12 cellular contexts compared by ENCODE assay signal in the genomic region with DNA sequence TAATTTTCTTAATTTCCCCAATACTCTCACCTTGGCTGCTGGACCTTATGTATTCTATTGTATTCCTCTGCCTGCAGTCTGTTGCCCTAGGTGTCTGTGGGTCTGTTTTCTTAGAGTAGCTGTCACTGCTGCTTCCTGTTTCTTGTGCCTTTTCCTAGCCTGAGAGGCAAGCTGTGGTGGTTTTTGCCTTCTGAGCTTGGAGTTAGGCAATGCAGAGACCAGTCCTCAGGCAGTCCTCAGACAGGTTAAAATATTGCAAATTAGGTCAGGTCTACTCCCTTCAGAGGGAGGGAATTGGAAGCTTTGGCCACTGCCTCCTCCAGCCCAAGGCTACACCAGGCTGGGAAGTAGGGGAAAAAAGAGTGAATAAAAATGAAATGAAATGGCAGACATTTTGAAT.
DNase-seq lines count a peak whose midpoint lies in the region; ATAC-seq and TF ChIP-seq lines count a peak whose summit lies in the region.
"Had no signal": no experiment of that assay in that cellular context is flagged by ENCODE, and none has a peak within 500 bp of the region (broad histone marks: within the 10 kb centered on the region; RNA-seq: fewer than 3 reads in every experiment).

No MANE protein-coding gene starts in this region.

- H3K4me3 ChIP-seq in HL-60 (replicated peaks; ENCODE audit: insufficient read depth, low read length) (no peak overlapping the region), right cardiac atrium (ENCODE audit: low read length) (no peak overlapping the region)
- H3K4me3 ChIP-seq: tibial artery had no signal

- H3K27ac ChIP-seq in HL-60 (replicated peaks) (peak overlapping the region; percentile 66), right cardiac atrium (ENCODE audit: low read length) (no peak overlapping the region)
- H3K27ac ChIP-seq: tibial artery had no signal

- H3K27me3 ChIP-seq in HL-60 (ENCODE audit: insufficient read depth, poor library complexity, severe bottlenecking): no peaks in the 10 kb centered on the region
- no peaks in the 10 kb centered on the region for H3K27me3 ChIP-seq in right cardiac atrium (ENCODE audit: control insufficient read depth, insufficient read depth)
- H3K27me3 ChIP-seq: tibial artery had no signal

- peak; percentile 40 to 59 for ATAC-seq in right cardiac atrium
- ATAC-seq in HG03196 (IDR thresholded peaks at IDR 0.05; ENCODE audit: unreplicated experiment): no peak

- TF ChIP-seq CTCF in HL-60 (IDR thresholded peaks at IDR 0.05; ENCODE audit: insufficient read depth, low read length) (no peak), type B pancreatic cell (conservative IDR thresholded peaks at IDR 0.05) (no peak)

- peaks cover 13% of the 10 kb centered on the region for H3K4me1 Mint-ChIP-seq in T-helper 2 cell treated with Interferon-gamma antibody and Interleukin-4, amounts not matched to agents 5 μg/mL and 100 μg/mL, for 36 hours (ENCODE audit: low read depth)
- no peaks in the 10 kb centered on the region for H3K4me1 Mint-ChIP-seq in type B pancreatic cell (ENCODE audit: unreplicated experiment)

- intact Hi-C loops in right cardiac atrium (cut with DNase I): no loop called here

- peaks cover 10% of the 10 kb centered on the region for H3K36me3 Mint-ChIP-seq in T-helper 2 cell treated with Interferon-gamma antibody and Interleukin-4, amounts not matched to agents 5 μg/mL and 100 μg/mL, for 36 hours (ENCODE audit: low read depth)
- no peaks in the 10 kb centered on the region for H3K36me3 Mint-ChIP-seq in type B pancreatic cell

- H3K27me3 Mint-ChIP-seq in T-helper 2 cell treated with Interferon-gamma antibody and Interleukin-4, amounts not matched to agents 5 μg/mL and 100 μg/mL, for 36 hours (ENCODE audit: low read depth): no peaks in the 10 kb centered on the region
- no peaks in the 10 kb centered on the region for H3K27me3 Mint-ChIP-seq in type B pancreatic cell

- peak overlapping the region; percentile 72 for H3K27ac Mint-ChIP-seq in T-helper 2 cell treated with Interferon-gamma antibody and Interleukin-4, amounts not matched to agents 5 μg/mL and 100 μg/mL, for 36 hours
- no peak overlapping the region for H3K27ac Mint-ChIP-seq in type B pancreatic cell

- no peaks in the 10 kb centered on the region for H3K9me3 ChIP-seq in right cardiac atrium (ENCODE audit: control insufficient read depth, low read length)
- H3K9me3 ChIP-seq: Caco-2 had no signal

- DNase-seq in CD1c-positive myeloid dendritic cell (ENCODE audit: extremely low spot score) (peak; percentile 36), HL-60 (ENCODE audit: low read depth in 1 of 2, low spot score in 1 of 2) (peak; percentile 39 to 90), right cardiac atrium (no peak), type B pancreatic cell (ENCODE audit: extremely low spot score, unreplicated experiment) (no peak), D341Med (ENCODE audit: low spot score) (no peak)
- no peak for DNase-seq in T-helper 2 cell treated with Interferon-gamma antibody and Interleukin-4, amounts not matched to agents 5 μg/mL and 100 μg/mL, for 36 hours (ENCODE audit: low spot score)
- DNase-seq in stimulated activated CD4-positive, alpha-beta T cell treated with anti-CD3 and anti-CD28 coated beads, Interleukin-15, amount 100 ng/mL, for 24 hours: no peak
- DNase-seq: Caco-2, T1000, tibial artery had no signal

- peaks cover 7% of the 10 kb centered on the region for H3K4me1 ChIP-seq in right cardiac atrium (ENCODE audit: control insufficient read depth, insufficient read depth, low read length)
- H3K4me1 ChIP-seq: Caco-2 had no signal

- H3K4me3 Mint-ChIP-seq in T-helper 2 cell treated with Interferon-gamma antibody and Interleukin-4, amounts not matched to agents 5 μg/mL and 100 μg/mL, for 36 hours: no peak overlapping the region
- no peak overlapping the region for H3K4me3 Mint-ChIP-seq in type B pancreatic cell
- H3K4me3 Mint-ChIP-seq: IgD-negative memory B cell had no signal

- H3K9me3 Mint-ChIP-seq in T-helper 2 cell treated with Interferon-gamma antibody and Interleukin-4, amounts not matched to agents 5 μg/mL and 100 μg/mL, for 36 hours: peaks cover 22% of the 10 kb centered on the region
- no peaks in the 10 kb centered on the region for H3K9me3 Mint-ChIP-seq in type B pancreatic cell

Comparison
In these comparisons a context has a peak if more than half of its experiments do, and no peak if none do; other contexts are left out.
1. DNase-seq: peak in CD1c-positive myeloid dendritic cell (single experiment) and HL-60 (2 of 2); none in T-helper 2 cell treated with Interferon-gamma antibody and Interleukin-4, amounts not matched to agents 5 μg/mL and 100 μg/mL, for 36 hours (single experiment), right cardiac atrium (0 of 3), stimulated activated CD4-positive, alpha-beta T cell treated with anti-CD3 and anti-CD28 coated beads, Interleukin-15, amount 100 ng/mL, for 24 hours (single experiment), type B pancreatic cell (single experiment) and D341Med (single experiment).